ENCODE assay signal across 1 cellular context in the genomic region with DNA sequence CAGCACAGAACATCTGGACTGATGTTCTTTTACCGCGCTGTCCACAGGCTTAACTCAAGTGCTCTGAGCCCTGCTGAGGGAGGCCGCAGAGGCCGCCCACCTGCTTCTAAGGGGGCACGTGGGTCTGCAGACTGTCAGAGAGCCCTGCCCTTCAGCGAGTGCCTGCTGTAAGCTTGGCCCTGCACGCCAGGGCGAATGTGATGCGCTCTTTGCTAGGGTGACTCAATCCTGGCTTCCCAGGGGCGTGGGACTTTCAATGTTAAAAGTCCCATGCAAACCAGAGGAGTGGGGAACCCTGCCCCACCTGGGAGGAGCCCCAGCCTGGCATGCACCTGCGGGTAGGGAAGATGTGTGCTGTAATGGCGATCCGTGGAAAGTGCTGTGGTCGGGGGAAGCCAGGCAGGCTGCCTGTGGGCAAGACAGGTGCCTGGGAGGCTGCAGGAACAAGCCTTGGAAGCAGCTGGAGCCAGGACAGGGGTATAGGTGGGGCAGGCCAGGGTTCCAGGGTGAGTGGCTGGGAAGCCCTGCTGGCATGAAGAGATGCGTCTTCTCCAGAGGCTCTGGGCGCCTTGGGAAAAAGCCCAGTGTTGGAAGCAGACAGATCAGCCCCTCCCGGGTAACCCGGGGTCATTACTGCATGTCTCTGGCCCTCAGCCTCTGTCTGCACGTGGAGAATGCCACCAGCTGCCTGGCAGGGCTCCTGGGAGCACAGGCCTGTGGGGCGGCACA.
A peak's percentile ranks its signal among the peaks of the same experiment; 100 is the strongest.
TF ChIP-seq lines count a peak whose summit lies in the region.

No MANE protein-coding gene starts in this region.

TF ChIP-seq in HepG2, 621 proteins besides CTCF, POLR2A, EP300 and RAD21:
- TF ChIP-seq, protein P1, sequence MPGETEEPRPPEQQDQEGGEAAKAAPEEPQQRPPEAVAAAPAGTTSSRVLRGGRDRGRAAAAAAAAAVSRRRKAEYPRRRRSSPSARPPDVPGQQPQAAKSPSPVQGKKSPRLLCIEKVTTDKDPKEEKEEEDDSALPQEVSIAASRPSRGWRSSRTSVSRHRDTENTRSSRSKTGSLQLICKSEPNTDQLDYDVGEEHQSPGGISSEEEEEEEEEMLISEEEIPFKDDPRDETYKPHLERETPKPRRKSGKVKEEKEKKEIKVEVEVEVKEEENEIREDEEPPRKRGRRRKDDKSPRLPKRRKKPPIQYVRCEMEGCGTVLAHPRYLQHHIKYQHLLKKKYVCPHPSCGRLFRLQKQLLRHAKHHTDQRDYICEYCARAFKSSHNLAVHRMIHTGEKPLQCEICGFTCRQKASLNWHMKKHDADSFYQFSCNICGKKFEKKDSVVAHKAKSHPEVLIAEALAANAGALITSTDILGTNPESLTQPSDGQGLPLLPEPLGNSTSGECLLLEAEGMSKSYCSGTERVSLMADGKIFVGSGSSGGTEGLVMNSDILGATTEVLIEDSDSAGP (CRISPR knock-in tag; IDR thresholded peaks at IDR 0.05; ENCODE audit: borderline replicate concordance), result 0 out of 2 replicates have a peak, but pooled peaks have one; percentile 38
- TF ChIP-seq FOSL2 (CRISPR knock-in tag; IDR thresholded peaks at IDR 0.05) (peak; percentile 13; the same call in 1 of the 2 replicates), ATF7-NPFF (CRISPR knock-in tag; IDR thresholded peaks at IDR 0.05; ENCODE audit: low read depth) (no peak), NONO (IDR thresholded peaks at IDR 0.05) (no peak), NONO (CRISPR knock-in tag; conservative IDR thresholded peaks at IDR 0.05) (0 out of 2 replicates have a peak, but pooled peaks have one; percentile 25), KDM5A (IDR thresholded peaks at IDR 0.05; ENCODE audit: borderline replicate concordance, low read length) (no peak), ZNF281 (CRISPR knock-in tag; IDR thresholded peaks at IDR 0.05; ENCODE audit: borderline replicate concordance) (peak; percentile 2; the same call in 1 of the 2 replicates), ZNF556 (CRISPR knock-in tag; IDR thresholded peaks at IDR 0.05; ENCODE audit: borderline replicate concordance) (0 out of 2 replicates have a peak, but pooled peaks have one; percentile 32), HNRNPL (IDR thresholded peaks at IDR 0.05; ENCODE audit: low read depth, low read length) (0 out of 2 replicates have a peak, but pooled peaks have one; percentile 24), DRAP1 (CRISPR knock-in tag; IDR thresholded peaks at IDR 0.05) (0 out of 2 replicates have a peak, but pooled peaks have one; percentile 4), ZZZ3 (CRISPR knock-in tag; IDR thresholded peaks at IDR 0.05; ENCODE audit: borderline replicate concordance) (no peak), ZNF780A (CRISPR knock-in tag; IDR thresholded peaks at IDR 0.05) (no peak), MYNN (CRISPR knock-in tag; IDR thresholded peaks at IDR 0.05; ENCODE audit: low read depth) (0 out of 2 replicates have a peak, but pooled peaks have one; percentile 79), MTA1 (CRISPR knock-in tag; IDR thresholded peaks at IDR 0.05; ENCODE audit: borderline replicate concordance) (0 out of 2 replicates have a peak, but pooled peaks have one; percentile 40), TBX2 (CRISPR knock-in tag; IDR thresholded peaks at IDR 0.05; ENCODE audit: borderline replicate concordance) (peak; percentile 24; the same call in 1 of the 2 replicates), MXI1 (IDR thresholded peaks at IDR 0.05; ENCODE audit: borderline replicate concordance, low read depth, low read length) (peak; percentile 58; the same call in 1 of the 3 replicates), TSC22D2 (CRISPR knock-in tag; IDR thresholded peaks at IDR 0.05; ENCODE audit: borderline replicate concordance) (0 out of 2 replicates have a peak, but pooled peaks have one; percentile 15), RXRA (CRISPR knock-in tag; IDR thresholded peaks at IDR 0.05) (peak; percentile 37; the same call in 1 of the 2 replicates)
